Comparison of ENCODE assay signal across 13 cellular contexts in genomic region chr2:20744366-20745335, GRCh38.
DNase-seq lines count a peak whose midpoint lies in the region; ATAC-seq and TF ChIP-seq lines count a peak whose summit lies in the region.
"Had no signal": no experiment of that assay in that cellular context is flagged by ENCODE, and none has a peak within 500 bp of the region (broad histone marks: within the 10 kb centered on the region; RNA-seq: fewer than 3 reads in every experiment).

No MANE protein-coding gene starts in this region.

- no peak overlapping the region for H3K4me3 ChIP-seq in ovary
- no peak overlapping the region for H3K4me3 ChIP-seq in PC-3 (ENCODE audit: low read length)
- no peak overlapping the region for H3K4me3 ChIP-seq in upper lobe of left lung

- H3K36me3 ChIP-seq in ovary = no peaks in the 10 kb centered on the region
- no peaks in the 10 kb centered on the region for H3K36me3 ChIP-seq in PC-3 (ENCODE audit: low read depth, low read length)
- no peaks in the 10 kb centered on the region for H3K36me3 ChIP-seq in upper lobe of left lung

- ATAC-seq in GM18867 (IDR thresholded peaks at IDR 0.05; ENCODE audit: unreplicated experiment) (peak; percentile 94), GM21529 (IDR thresholded peaks at IDR 0.05; ENCODE audit: unreplicated experiment) (peak; percentile 93), HG03097 (IDR thresholded peaks at IDR 0.05; ENCODE audit: low FRiP score, unreplicated experiment) (peak; percentile 97), memory B cell (ENCODE audit: low read depth) (peak; percentile 84), PC-3 (no peak), upper lobe of left lung (ENCODE audit: low FRiP score in 2 of 2) (no peak)
- ATAC-seq: activated T-helper 17 cell treated with anti-CD3 and anti-CD28 coated beads, Interleukin-2, amount 50 U/mL, for 72 hours had no signal

- intact Hi-C loops in ovary (cut with DNase I) = no loop called here
- intact Hi-C loops in PC-3 (cut with micrococcal nuclease) = no loop called here

- no peaks in the 10 kb centered on the region for H3K79me2 ChIP-seq in PC-3 (ENCODE audit: low read length)

- CTCF ChIA-PET in PC-3 (lab: Charles Lee) = no interaction called here

- H4K20me1 ChIP-seq in PC-3 (ENCODE audit: low read length) = no peaks in the 10 kb centered on the region

- peaks cover 25% of the 10 kb centered on the region for H3K4me1 Mint-ChIP-seq in memory B cell
- H3K4me1 Mint-ChIP-seq: activated T-helper 17 cell treated with anti-CD3 and anti-CD28 coated beads, Interleukin-2, amount 50 U/mL, for 72 hours had no signal

- no peaks in the 10 kb centered on the region for H3K9me3 Mint-ChIP-seq in memory B cell
- H3K9me3 Mint-ChIP-seq: activated T-helper 17 cell treated with anti-CD3 and anti-CD28 coated beads, Interleukin-2, amount 50 U/mL, for 72 hours had no signal

- H3K27me3 ChIP-seq in ovary = no peaks in the 10 kb centered on the region
- peaks cover 16% of the 10 kb centered on the region for H3K27me3 ChIP-seq in PC-3 (ENCODE audit: low read length)
- H3K27me3 ChIP-seq in upper lobe of left lung = no peaks in the 10 kb centered on the region

- no peak overlapping the region for H3K4me2 ChIP-seq in PC-3 (ENCODE audit: low read length)

- H2AFZ ChIP-seq in PC-3 (ENCODE audit: low read length) = no peak overlapping the region

- no peaks in the 10 kb centered on the region for H3K27me3 Mint-ChIP-seq in memory B cell
- H3K27me3 Mint-ChIP-seq: activated T-helper 17 cell treated with anti-CD3 and anti-CD28 coated beads, Interleukin-2, amount 50 U/mL, for 72 hours had no signal

- BruUV-seq in PC-3 (replicated peaks; lab: Mats Ljungman, UMichigan) = no TSS peak

- H3K4me1 ChIP-seq in ovary (ENCODE audit: insufficient read depth) (no peaks in the 10 kb centered on the region), PC-3 (ENCODE audit: insufficient read depth, low read length) (no peaks in the 10 kb centered on the region), upper lobe of left lung (peaks cover 0 to 3% (median 0%) of the 10 kb centered on the region in 4 donors)

- POLR2A ChIA-PET in PC-3 (lab: Charles Lee; ENCODE audit: unreplicated experiment) = no interaction called here

- no peak overlapping the region for H3K9ac ChIP-seq in PC-3 (ENCODE audit: low read length)

- TF ChIP-seq CTCF in ovary (IDR thresholded peaks at IDR 0.05) = no peak
- TF ChIP-seq CTCF in PC-3 (conservative IDR thresholded peaks at IDR 0.05; ENCODE audit: low read depth, low read length) = no peak
- no peak for TF ChIP-seq CTCF in upper lobe of left lung (IDR thresholded peaks at IDR 0.05)

- DNase-seq in memory B cell (ENCODE audit: low spot score in 2 of 2) (no peak), GM19240 (ENCODE audit: insufficient read length, low spot score) (no peak), ovary (no peak), PC-3 (no peak), upper lobe of left lung (no peak)
- DNase-seq: NCI-H2171 treated with DMSO at 0.1 percent for 48 hours; RPMI8226; stimulated activated CD4-positive, alpha-beta T cell treated with anti-CD3 and anti-CD28 coated beads, Interleukin-4, amount 100 ng/mL, for 1 hour had no signal

- H3K9me2 ChIP-seq in PC-3 (replicated peaks; ENCODE audit: low read length) = no peaks in the 10 kb centered on the region

- H3K4me3 Mint-ChIP-seq in memory B cell = peak overlapping the region; percentile 41
- H3K4me3 Mint-ChIP-seq: activated T-helper 17 cell treated with anti-CD3 and anti-CD28 coated beads, Interleukin-2, amount 50 U/mL, for 72 hours had no signal

- H3K27ac Mint-ChIP-seq in memory B cell = peak overlapping the region; percentile 19
- H3K27ac Mint-ChIP-seq: activated T-helper 17 cell treated with anti-CD3 and anti-CD28 coated beads, Interleukin-2, amount 50 U/mL, for 72 hours had no signal

- no peak for TF ChIP-seq EP300 in ovary (IDR thresholded peaks at IDR 0.05)
- no peak for TF ChIP-seq EP300 in upper lobe of left lung (IDR thresholded peaks at IDR 0.05)

- H3K27ac ChIP-seq in ovary = no peak overlapping the region
- no peak overlapping the region for H3K27ac ChIP-seq in PC-3 (ENCODE audit: low read length)
- H3K27ac ChIP-seq in upper lobe of left lung = no peak overlapping the region
- H3K27ac ChIP-seq: VCaP had no signal

- no peaks in the 10 kb centered on the region for H3F3A ChIP-seq in PC-3 (ENCODE audit: low read length, unreplicated experiment)

- H3K9me3 ChIP-seq in ovary = no peaks in the 10 kb centered on the region
- no peaks in the 10 kb centered on the region for H3K9me3 ChIP-seq in PC-3 (ENCODE audit: low read length)
- no peaks in the 10 kb centered on the region for H3K9me3 ChIP-seq in upper lobe of left lung

- no peak for TF ChIP-seq POLR2A in ovary (IDR thresholded peaks at IDR 0.05)
- TF ChIP-seq POLR2A in upper lobe of left lung (IDR thresholded peaks at IDR 0.05) = no peak

- H3K36me3 Mint-ChIP-seq in memory B cell = peaks cover 24% of the 10 kb centered on the region

- 97 to 100% (median 97%) methylated on average over 2 of the region's 2 CpGs for WGBS in ovary, 3 donors
- 69 to 87% methylated on average over 2 of the region's 2 CpGs for WGBS in upper lobe of left lung, 2 donors

Comparison
In these comparisons a context has a peak if more than half of its experiments do, and no peak if none do; other contexts are left out.
1. ATAC-seq: peak in GM18867 (single experiment), GM21529 (single experiment), HG03097 (single experiment) and memory B cell (single experiment); none in PC-3 (single experiment) and upper lobe of left lung (0 of 2).